In genomic region chr14:99884834-99885648, GRCh38 we compare ENCODE assay signal across 8 cellular contexts.
DNase-seq lines count a peak whose midpoint lies in the region; ATAC-seq and TF ChIP-seq lines count a peak whose summit lies in the region.

No MANE protein-coding gene starts in this region.

- H4K20me1 ChIP-seq in PC-9 (ENCODE audit: insufficient read depth): no peaks in the 10 kb centered on the region

- DNase-seq in CD1c-positive myeloid dendritic cell (ENCODE audit: extremely low spot score) (peak; percentile 67), GM13977 (ENCODE audit: low spot score) (peak; percentile 63), KG1 (lab: John Stamatoyannopoulos, UW) (peak; percentile 34), PC-9 (no peak), dermis blood vessel endothelial cell (peak; percentile 84), lung (ENCODE audit: low spot score) (no peak)

- H3K4me1 ChIP-seq in PC-9 (replicated peaks; ENCODE audit: insufficient read depth) (no peaks in the 10 kb centered on the region), lung (ENCODE audit: control insufficient read depth in 2 of 2, insufficient read depth in 2 of 2, low read length in 2 of 2) (no peaks in the 10 kb centered on the region)

- no peak overlapping the region for H2AFZ ChIP-seq in PC-9

- H3K27me3 ChIP-seq in PC-9 (ENCODE audit: insufficient read depth, low read depth) (no peaks in the 10 kb centered on the region), lung (ENCODE audit: control insufficient read depth, insufficient read depth) (no peaks in the 10 kb centered on the region)

- H3K36me3 ChIP-seq in PC-9 (ENCODE audit: low read depth) (no peaks in the 10 kb centered on the region), lung (ENCODE audit: control insufficient read depth in 2 of 2, insufficient read depth in 2 of 2, low read length in 2 of 2) (peaks cover 0 to 4% of the 10 kb centered on the region in 2 donors)

- H3K9me2 ChIP-seq in PC-9 (ENCODE audit: insufficient read depth): no peaks in the 10 kb centered on the region

- H3K79me2 ChIP-seq in PC-9 (ENCODE audit: low read depth): no peaks in the 10 kb centered on the region

- H3K27ac ChIP-seq in PC-9: no peak overlapping the region
- no peak overlapping the region for H3K27ac ChIP-seq in lung (ENCODE audit: low read depth in 1 of 2, low read length in 1 of 2)

- POLR2A ChIA-PET in PC-9 (lab: Charles Lee; ENCODE audit: unreplicated experiment): no interaction called here

- peak; percentile 46 for ATAC-seq in lung (ENCODE audit: insufficient read depth, low FRiP score)
- ATAC-seq in GM21786 (IDR thresholded peaks at IDR 0.05; ENCODE audit: unreplicated experiment): no peak
- ATAC-seq in HG03025 (IDR thresholded peaks at IDR 0.05; ENCODE audit: low FRiP score, unreplicated experiment): no peak

- H3F3A ChIP-seq in PC-9 (ENCODE audit: insufficient read depth, low read depth): no peaks in the 10 kb centered on the region

- TF ChIP-seq CTCF in GM13977 (IDR thresholded peaks at IDR 0.05; ENCODE audit: extremely low read depth, insufficient read depth, missing control alignments) (peak; percentile 78), PC-9 (conservative IDR thresholded peaks at IDR 0.05) (peak; percentile 83), lung (IDR thresholded peaks at IDR 0.05; ENCODE audit: control extremely low read depth, extremely low read depth) (peak; percentile 59)

- in situ Hi-C loops in GM13977 (cut with MboI; ENCODE audit: low pct_unique_long_range_greater_than_20kb, low sequenced_read_pairs, unreplicated experiment): loop anchor here (25.0 kb wide), 2 partner anchors 173 to 348 kb away; no protein-coding TSS in a partner anchor

- WGBS in lung, 2 donors: 53 to 55% methylated on average over 7 of the region's 7 CpGs

- intact Hi-C loops in PC-9 (cut with micrococcal nuclease; ENCODE audit: unreplicated experiment): loop anchor here (1.0 to 2.0 kb wide), 2 partner anchors 156 to 202 kb away; no protein-coding TSS in a partner anchor

- H3K9me3 ChIP-seq in PC-9 (ENCODE audit: insufficient read depth, low read depth) (no peaks in the 10 kb centered on the region), lung (ENCODE audit: control insufficient read depth in 2 of 2, insufficient read depth in 1 of 2, low read length in 1 of 2) (no peaks in the 10 kb centered on the region)

- CTCF ChIA-PET in PC-9 (lab: Charles Lee): no interaction called here

- H3K4me3 ChIP-seq in PC-9 (no peak overlapping the region), lung (no peak overlapping the region)

- BruUV-seq in PC-9 (replicated peaks; lab: Mats Ljungman, UMichigan): no TSS peak

- no peak overlapping the region for H3K4me2 ChIP-seq in PC-9

Comparison
In these comparisons a context has a peak if more than half of its experiments do, and no peak if none do; other contexts are left out.
1. DNase-seq: peak in CD1c-positive myeloid dendritic cell (single experiment), GM13977 (single experiment), KG1 (single experiment) and dermis blood vessel endothelial cell (single experiment); none in PC-9 (0 of 2) and lung (single experiment).
2. Peak in every context shown above with its lines, with median percentiles within 50 percentile points of each other: CTCF ChIP-seq.